In the genomic region with DNA sequence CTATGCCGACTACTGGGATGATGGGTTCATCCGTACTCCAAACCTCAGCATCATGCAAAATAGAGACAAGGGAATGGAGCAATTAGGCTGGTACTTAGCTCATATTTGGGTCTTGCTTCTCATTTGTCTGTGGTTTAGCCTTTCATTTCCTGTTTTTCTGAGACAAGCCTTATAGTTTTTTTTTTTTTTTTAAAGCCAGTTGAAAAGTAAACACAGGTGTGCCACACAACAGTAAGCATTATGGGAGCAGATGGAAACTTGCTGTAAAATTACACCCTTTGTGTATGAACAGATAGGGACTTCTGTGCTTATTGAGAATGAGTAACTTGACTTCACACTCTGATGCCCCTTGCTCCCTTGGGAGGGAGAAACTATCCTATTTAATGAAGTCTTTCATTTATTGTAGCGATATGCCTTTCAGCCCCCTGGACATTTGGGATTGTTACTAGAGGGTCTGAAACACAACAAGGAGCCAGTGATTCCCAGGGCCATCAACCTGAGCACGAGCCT, we compare ENCODE assay signal across 8 cellular contexts. TPM values are rescaled to one million over a fixed set of nuclear protein-coding genes. Genes with fewer than 3 reads are reported as not detected.
DNase-seq lines count a peak whose midpoint lies in the region; ATAC-seq and TF ChIP-seq lines count a peak whose summit lies in the region.

No MANE protein-coding gene starts in this region.

- ATAC-seq in GM18498 (IDR thresholded peaks at IDR 0.05; ENCODE audit: unreplicated experiment) (peak; percentile 66), HG02571 (IDR thresholded peaks at IDR 0.05; ENCODE audit: unreplicated experiment) (peak; percentile 69)
- no peak for ATAC-seq in activated T-cell treated with anti-CD3 and anti-CD28 coated beads, Interleukin-2, amount 50 U/mL, for 72 hours (replicated peaks in 1 of 2)

- no peak overlapping the region for H2AK5ac ChIP-seq in H9 (ENCODE audit: insufficient read length, low read length)

- H3T11ph ChIP-seq in H9 (ENCODE audit: low read length) = no peak overlapping the region

- no peaks in the 10 kb centered on the region for H3K79me2 ChIP-seq in mammary epithelial cell (ENCODE audit: insufficient read depth, low read length)
- no peaks in the 10 kb centered on the region for H3K79me2 ChIP-seq in H9 (ENCODE audit: insufficient read depth, low read length)

- no peak for TF ChIP-seq CTCF in mammary epithelial cell (conservative IDR thresholded peaks at IDR 0.05 in 1 of 2, IDR thresholded peaks at IDR 0.05 in 1 of 2; ENCODE audit: extremely low read depth in 1 of 2, insufficient read depth in 1 of 2, low read depth in 1 of 2, low read length in 2 of 2)
- TF ChIP-seq CTCF in H9 (conservative IDR thresholded peaks at IDR 0.05) = no peak

- no peaks in the 10 kb centered on the region for H3K79me1 ChIP-seq in H9 (ENCODE audit: insufficient read depth, low read depth, low read length, poor library complexity, severe bottlenecking)

- DNase-seq in NCI-H1048 (lab: John Stamatoyannopoulos, UW) = peak; percentile 14
- peak; percentile 26 for DNase-seq in mammary epithelial cell
- DNase-seq in dermis blood vessel endothelial cell = no peak
- no peak for DNase-seq in activated T-cell treated with anti-CD3 and anti-CD28 coated beads, Interleukin-2, amount 50 U/mL, for 72 hours
- DNase-seq in AG20443 (ENCODE audit: low spot score) = no peak
- DNase-seq in H9 = no peak

- H3K4me1 Mint-ChIP-seq in activated T-cell treated with anti-CD3 and anti-CD28 coated beads, Interleukin-2, amount 50 U/mL, for 72 hours (ENCODE audit: low read depth) = peaks cover 9% of the 10 kb centered on the region
- peaks cover 5% of the 10 kb centered on the region in 2 experiments; a peak in 3 of 4 replicates for H3K4me1 Mint-ChIP-seq in H9

- CTCF ChIA-PET in mammary epithelial cell (lab: Charles Lee; ENCODE audit: low non-redundant PET) = no interaction called here

- H3K27me3 ChIP-seq in mammary epithelial cell (ENCODE audit: insufficient read depth, low read length) (no peaks in the 10 kb centered on the region), H9 (ENCODE audit: insufficient read depth, low read length) (no peaks in the 10 kb centered on the region)

- intact Hi-C loops in mammary epithelial cell (cut with micrococcal nuclease) = no loop called here

- no peak overlapping the region for H3K4me3 Mint-ChIP-seq in activated T-cell treated with anti-CD3 and anti-CD28 coated beads, Interleukin-2, amount 50 U/mL, for 72 hours
- no peak overlapping the region for H3K4me3 Mint-ChIP-seq in H9

- H2BK12ac ChIP-seq in H9 (ENCODE audit: insufficient read length, low read depth, low read length) = no peak overlapping the region

- no TSS peak for BruUV-seq in mammary epithelial cell (replicated peaks; lab: Mats Ljungman, UMichigan)

- no peak overlapping the region for H3K27ac Mint-ChIP-seq in activated T-cell treated with anti-CD3 and anti-CD28 coated beads, Interleukin-2, amount 50 U/mL, for 72 hours
- no peak overlapping the region for H3K27ac Mint-ChIP-seq in H9

- H3K9ac ChIP-seq in mammary epithelial cell (ENCODE audit: insufficient read depth, low read length) = no peak overlapping the region
- no peak overlapping the region for H3K9ac ChIP-seq in H9 (ENCODE audit: extremely low read depth, insufficient read length, low read length)

- H4K5ac ChIP-seq in H9 (ENCODE audit: insufficient read length, low read depth, low read length) = no peak overlapping the region

- no peaks in the 10 kb centered on the region for H3K27me3 Mint-ChIP-seq in activated T-cell treated with anti-CD3 and anti-CD28 coated beads, Interleukin-2, amount 50 U/mL, for 72 hours (ENCODE audit: low read depth)
- no peaks in the 10 kb centered on the region for H3K27me3 Mint-ChIP-seq in H9 (ENCODE audit: low read depth)

- no peak overlapping the region for H3K56ac ChIP-seq in H9 (ENCODE audit: insufficient read length, low read depth, low read length)

- H4K91ac ChIP-seq in H9 (ENCODE audit: insufficient read length, low read depth, low read length) = no peak overlapping the region

- H3K4ac ChIP-seq in H9 (ENCODE audit: low read depth, low read length) = no peak overlapping the region

- H2BK120ac ChIP-seq in H9 (ENCODE audit: low read depth, low read length, poor library complexity, severe bottlenecking) = no peak overlapping the region

- H2BK20ac ChIP-seq in H9 (ENCODE audit: low read depth, low read length, poor library complexity, severe bottlenecking) = no peak overlapping the region

- no peaks in the 10 kb centered on the region for H3K9me3 ChIP-seq in mammary epithelial cell (replicated peaks; ENCODE audit: insufficient read depth, low read length)
- H3K9me3 ChIP-seq in H9 (ENCODE audit: control insufficient read depth, low read depth, low read length) = no peaks in the 10 kb centered on the region

- H4K20me1 ChIP-seq in mammary epithelial cell (ENCODE audit: insufficient read depth, low read length) (no peaks in the 10 kb centered on the region), H9 (ENCODE audit: control insufficient read depth, insufficient read depth, insufficient read length) (no peaks in the 10 kb centered on the region)

- H2AFZ ChIP-seq in mammary epithelial cell (ENCODE audit: low read depth, low read length) (no peak overlapping the region), H9 (ENCODE audit: low read length) (no peak overlapping the region)

- H3K9me3 Mint-ChIP-seq in activated T-cell treated with anti-CD3 and anti-CD28 coated beads, Interleukin-2, amount 50 U/mL, for 72 hours = peaks cover 0 to 3% of the 10 kb centered on the region in 2 donors
- H3K9me3 Mint-ChIP-seq in H9 = no peaks in the 10 kb centered on the region

- H3K36me3 ChIP-seq in mammary epithelial cell (ENCODE audit: insufficient read depth, low read length) = peaks cover 5% of the 10 kb centered on the region

- peaks cover 48% of the 10 kb centered on the region for H3K4me1 ChIP-seq in mammary epithelial cell (ENCODE audit: insufficient read depth, low read length)
- no peaks in the 10 kb centered on the region for H3K4me1 ChIP-seq in H9 (ENCODE audit: insufficient read depth, low read length)

- 95% methylated on average over 4 of the region's 4 CpGs for WGBS in mammary epithelial cell (ENCODE audit: low coverage, missing lambda C conversion rate)
- WGBS in H9 (ENCODE audit: extremely low coverage, insufficient read length, low lambda C conversion rate) = no CpG with 5 or more reads among the region's 4 CpGs

- no peaks in the 10 kb centered on the region for H3K36me3 Mint-ChIP-seq in activated T-cell treated with anti-CD3 and anti-CD28 coated beads, Interleukin-2, amount 50 U/mL, for 72 hours (ENCODE audit: insufficient read depth in 2 of 2)
- no peaks in the 10 kb centered on the region for H3K36me3 Mint-ChIP-seq in H9 (ENCODE audit: insufficient read depth in 1 of 3, low read depth in 3 of 3)

- no peak overlapping the region for H4K8ac ChIP-seq in H9 (replicated peaks; ENCODE audit: insufficient read length, low read depth, low read length)

- H3K27ac ChIP-seq in mammary epithelial cell (ENCODE audit: insufficient read depth, low read depth, low read length) (no peak overlapping the region), H9 (ENCODE audit: insufficient read length, low read depth, low read length) (no peak overlapping the region)

- H3K18ac ChIP-seq in H9 (ENCODE audit: insufficient read length, low read depth, low read length) = no peak overlapping the region

- H3K4me2 ChIP-seq in mammary epithelial cell (ENCODE audit: insufficient read depth, low read depth, low read length) (no peak overlapping the region), H9 (ENCODE audit: insufficient read depth, insufficient read length, low read length) (no peak overlapping the region)

- no peak overlapping the region for H3K23ac ChIP-seq in H9 (ENCODE audit: insufficient read length, low read depth, low read length)

- H2BK5ac ChIP-seq in H9 (ENCODE audit: insufficient read length, low read length) = no peak overlapping the region

- in situ Hi-C loops in mammary epithelial cell (cut with MboI; ENCODE audit: low sequenced_read_pairs in 2 of 2) = no loop called here

- H2BK15ac ChIP-seq in H9 (ENCODE audit: low read depth, low read length) = no peak overlapping the region

- H3K14ac ChIP-seq in H9 (ENCODE audit: insufficient read depth, low read length) = no peak overlapping the region

- no peak overlapping the region for H3K4me3 ChIP-seq in mammary epithelial cell (replicated peaks in 1 of 3; ENCODE audit: insufficient read depth in 1 of 3, low read depth in 2 of 3, low read length in 3 of 3)

- H3K23me2 ChIP-seq in H9 (ENCODE audit: insufficient read length, low read depth, low read length, poor library complexity, severe bottlenecking) = no peaks in the 10 kb centered on the region

- dilution Hi-C loops in mammary epithelial cell (cut with HindIII; ENCODE audit: low sequenced_read_pairs) = no loop called here

RNA-seq across cellular contexts. Expression of a gene that starts 13.7 kb away (rescaled TPM):
- total RNA-seq in mammary epithelial cell (10 to 100 TPM; 35.3 to 84.2 TPM), dermis blood vessel endothelial cell (under 0.01 and 0.23 TPM in 2 replicates), H9 (2021) (0.15 and 0.22 TPM in 2 replicates)
- 6.2 TPM for polyA plus RNA-seq in mammary epithelial cell
- 6.8 TPM for polyA minus RNA-seq in mammary epithelial cell
- total RNA-seq in activated T-cell treated with anti-CD3 and anti-CD28 coated beads, Interleukin-2, amount 50 U/mL, for 72 hours = under 1 TPM in 1 of 2 donors, not detected in 1; 0.07 TPM

Comparison
In these comparisons a context has a peak if more than half of its experiments do, and no peak if none do; other contexts are left out.
1. ATAC-seq: peak in GM18498 (single experiment) and HG02571 (single experiment); none in activated T-cell treated with anti-CD3 and anti-CD28 coated beads, Interleukin-2, amount 50 U/mL, for 72 hours (0 of 2).
2. DNase-seq: peak in NCI-H1048 (single experiment) and mammary epithelial cell (single experiment); none in dermis blood vessel endothelial cell (single experiment), activated T-cell treated with anti-CD3 and anti-CD28 coated beads, Interleukin-2, amount 50 U/mL, for 72 hours (0 of 2), AG20443 (single experiment) and H9 (single experiment).
3. RNA of a gene that starts 13.7 kb away (total RNA-seq): 35.3 to 84.2 TPM in mammary epithelial cell; 0.15 to 0.22 TPM in H9, 0.07 TPM in activated T-cell treated with anti-CD3 and anti-CD28 coated beads, Interleukin-2, amount 50 U/mL, for 72 hours and under 0.01 to 0.23 TPM in dermis blood vessel endothelial cell; every median in the first group is over 10 times any median in the second.